1 cellular context compared by ENCODE assay signal in genomic region chr22:21982338-21982965, GRCh38.
TF ChIP-seq lines count a peak whose summit lies in the region.

Gene TOP3B (minus strand): TSS chr22:21982787. CDS start chr22:21975709, 7,078 bp downstream.

TF ChIP-seq in HepG2, 621 proteins besides CTCF, POLR2A, EP300 and RAD21 (continued from another document and continues in another):
- TF ChIP-seq NR1H2 (CRISPR knock-in tag; IDR thresholded peaks at IDR 0.05; ENCODE audit: borderline replicate concordance, low read depth) (peak; percentile 30; the same call in 1 of the 2 replicates), ZNF720 (CRISPR knock-in tag; IDR thresholded peaks at IDR 0.05) (0 out of 2 replicates have a peak, but pooled peaks have one; percentile 57), ZMAT3 (CRISPR knock-in tag; conservative IDR thresholded peaks at IDR 0.05) (0 out of 2 replicates have a peak, but pooled peaks have one; percentile 36), SMAD9 (CRISPR knock-in tag; IDR thresholded peaks at IDR 0.05) (no peak), ZNF777 (CRISPR knock-in tag; IDR thresholded peaks at IDR 0.05) (0 out of 2 replicates have a peak, but pooled peaks have one; percentile 44), KDM5A (IDR thresholded peaks at IDR 0.05; ENCODE audit: borderline replicate concordance, low read length) (peak; percentile 97), FOSL1 (CRISPR knock-in tag; IDR thresholded peaks at IDR 0.05; ENCODE audit: borderline replicate concordance) (no peak), JARID2 (CRISPR knock-in tag; IDR thresholded peaks at IDR 0.05; ENCODE audit: insufficient replicate concordance) (peak; percentile 73), MTF1 (CRISPR knock-in tag; IDR thresholded peaks at IDR 0.05) (peak; percentile 79; the same call in 1 of the 2 replicates), ZFP37 (CRISPR knock-in tag; IDR thresholded peaks at IDR 0.05; ENCODE audit: borderline replicate concordance) (no peak), HDAC1 (CRISPR knock-in tag; IDR thresholded peaks at IDR 0.05) (peak; percentile 96), IRF9 (CRISPR knock-in tag; IDR thresholded peaks at IDR 0.05; ENCODE audit: borderline replicate concordance) (peak; percentile 85), PHB2 (IDR thresholded peaks at IDR 0.05; ENCODE audit: partially characterized antibody) (no peak), PAF1 (CRISPR knock-in tag; IDR thresholded peaks at IDR 0.05) (no peak), SNAPC2 (CRISPR knock-in tag; IDR thresholded peaks at IDR 0.05) (0 out of 2 replicates have a peak, but pooled peaks have one; percentile 57), ZNF543 (CRISPR knock-in tag; IDR thresholded peaks at IDR 0.05) (peak; percentile 89), ZNF432 (CRISPR knock-in tag; IDR thresholded peaks at IDR 0.05; ENCODE audit: borderline replicate concordance) (no peak), FOXP1 (IDR thresholded peaks at IDR 0.05) (no peak), FOXP1 (CRISPR knock-in tag; IDR thresholded peaks at IDR 0.05) (peak; percentile 51; the same call in 1 of the 2 replicates), ZNF501 (CRISPR knock-in tag; IDR thresholded peaks at IDR 0.05) (peak; percentile 84), REPIN1 (CRISPR knock-in tag; IDR thresholded peaks at IDR 0.05; ENCODE audit: borderline replicate concordance, low read depth) (peak; percentile 75; the same call in 1 of the 2 replicates), ZNF570 (CRISPR knock-in tag; IDR thresholded peaks at IDR 0.05; ENCODE audit: borderline replicate concordance) (peak; percentile 79; the same call in 1 of the 2 replicates), HDAC6 (IDR thresholded peaks at IDR 0.05; ENCODE audit: low read depth, low read length) (no peak), ZMYM3 (CRISPR knock-in tag; IDR thresholded peaks at IDR 0.05) (0 out of 2 replicates have a peak, but pooled peaks have one; percentile 21), DR1 (CRISPR knock-in tag; IDR thresholded peaks at IDR 0.05) (peak; percentile 61; the same call in 1 of the 2 replicates), TSC22D2 (CRISPR knock-in tag; IDR thresholded peaks at IDR 0.05; ENCODE audit: borderline replicate concordance) (peak; percentile 95; the same call in 1 of the 2 replicates), NFRKB (IDR thresholded peaks at IDR 0.05) (no peak), ZNF441 (CRISPR knock-in tag; IDR thresholded peaks at IDR 0.05; ENCODE audit: borderline replicate concordance) (0 out of 2 replicates have a peak, but pooled peaks have one; percentile 36), PRDM10 (CRISPR knock-in tag; IDR thresholded peaks at IDR 0.05; ENCODE audit: low read depth) (peak; percentile 62; the same call in 1 of the 2 replicates), HCFC1 (IDR thresholded peaks at IDR 0.05; ENCODE audit: low read depth, low read length) (peak; percentile 79), TFDP1 (CRISPR knock-in tag; IDR thresholded peaks at IDR 0.05; ENCODE audit: borderline replicate concordance) (peak; percentile 73; the same call in 1 of the 2 replicates), KDM3A (CRISPR knock-in tag; IDR thresholded peaks at IDR 0.05; ENCODE audit: low read depth) (peak; percentile 93), ZNF180 (CRISPR knock-in tag; IDR thresholded peaks at IDR 0.05; ENCODE audit: borderline replicate concordance, low read depth) (no peak), PHF8 (CRISPR knock-in tag; IDR thresholded peaks at IDR 0.05) (peak; percentile 96), FOXK2 (IDR thresholded peaks at IDR 0.05) (no peak), ZBTB33 (CRISPR knock-in tag; IDR thresholded peaks at IDR 0.05) (peak; percentile 72; the same call in 1 of the 2 replicates), ZNF530 (CRISPR knock-in tag; IDR thresholded peaks at IDR 0.05; ENCODE audit: low read depth) (peak; percentile 55; the same call in 1 of the 2 replicates), NR0B2 (CRISPR knock-in tag; IDR thresholded peaks at IDR 0.05) (peak; percentile 63), REL (CRISPR knock-in tag; conservative IDR thresholded peaks at IDR 0.05) (peak; percentile 76; the same call in 1 of the 2 replicates), ARNTL (CRISPR knock-in tag; IDR thresholded peaks at IDR 0.05) (peak; percentile 66), ZNF510 (CRISPR knock-in tag; IDR thresholded peaks at IDR 0.05; ENCODE audit: low read depth) (peak; percentile 73), GFI1 (CRISPR knock-in tag; IDR thresholded peaks at IDR 0.05; ENCODE audit: borderline replicate concordance) (peak; percentile 67), ZNF850 (CRISPR knock-in tag; conservative IDR thresholded peaks at IDR 0.05) (no peak), SKI (IDR thresholded peaks at IDR 0.05; ENCODE audit: partially characterized antibody) (no peak), TBP (CRISPR knock-in tag; IDR thresholded peaks at IDR 0.05) (peak; percentile 65; the same call in 1 of the 2 replicates), HNRNPH1 (optimal IDR thresholded peaks at IDR 0.05; ENCODE audit: low read depth, low read length) (no peak), ZNF605 (CRISPR knock-in tag; IDR thresholded peaks at IDR 0.05) (peak; percentile 61)
- TF ChIP-seq, protein P1, sequence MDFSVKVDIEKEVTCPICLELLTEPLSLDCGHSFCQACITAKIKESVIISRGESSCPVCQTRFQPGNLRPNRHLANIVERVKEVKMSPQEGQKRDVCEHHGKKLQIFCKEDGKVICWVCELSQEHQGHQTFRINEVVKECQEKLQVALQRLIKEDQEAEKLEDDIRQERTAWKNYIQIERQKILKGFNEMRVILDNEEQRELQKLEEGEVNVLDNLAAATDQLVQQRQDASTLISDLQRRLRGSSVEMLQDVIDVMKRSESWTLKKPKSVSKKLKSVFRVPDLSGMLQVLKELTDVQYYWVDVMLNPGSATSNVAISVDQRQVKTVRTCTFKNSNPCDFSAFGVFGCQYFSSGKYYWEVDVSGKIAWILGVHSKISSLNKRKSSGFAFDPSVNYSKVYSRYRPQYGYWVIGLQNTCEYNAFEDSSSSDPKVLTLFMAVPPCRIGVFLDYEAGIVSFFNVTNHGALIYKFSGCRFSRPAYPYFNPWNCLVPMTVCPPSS (IDR thresholded peaks at IDR 0.05), result no peak
- TF ChIP-seq, protein P2, sequence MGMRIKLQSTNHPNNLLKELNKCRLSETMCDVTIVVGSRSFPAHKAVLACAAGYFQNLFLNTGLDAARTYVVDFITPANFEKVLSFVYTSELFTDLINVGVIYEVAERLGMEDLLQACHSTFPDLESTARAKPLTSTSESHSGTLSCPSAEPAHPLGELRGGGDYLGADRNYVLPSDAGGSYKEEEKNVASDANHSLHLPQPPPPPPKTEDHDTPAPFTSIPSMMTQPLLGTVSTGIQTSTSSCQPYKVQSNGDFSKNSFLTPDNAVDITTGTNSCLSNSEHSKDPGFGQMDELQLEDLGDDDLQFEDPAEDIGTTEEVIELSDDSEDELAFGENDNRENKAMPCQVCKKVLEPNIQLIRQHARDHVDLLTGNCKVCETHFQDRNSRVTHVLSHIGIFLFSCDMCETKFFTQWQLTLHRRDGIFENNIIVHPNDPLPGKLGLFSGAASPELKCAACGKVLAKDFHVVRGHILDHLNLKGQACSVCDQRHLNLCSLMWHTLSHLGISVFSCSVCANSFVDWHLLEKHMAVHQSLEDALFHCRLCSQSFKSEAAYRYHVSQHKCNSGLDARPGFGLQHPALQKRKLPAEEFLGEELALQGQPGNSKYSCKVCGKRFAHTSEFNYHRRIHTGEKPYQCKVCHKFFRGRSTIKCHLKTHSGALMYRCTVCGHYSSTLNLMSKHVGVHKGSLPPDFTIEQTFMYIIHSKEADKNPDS (CRISPR knock-in tag; IDR thresholded peaks at IDR 0.05), result no peak
- TF ChIP-seq, protein P3, sequence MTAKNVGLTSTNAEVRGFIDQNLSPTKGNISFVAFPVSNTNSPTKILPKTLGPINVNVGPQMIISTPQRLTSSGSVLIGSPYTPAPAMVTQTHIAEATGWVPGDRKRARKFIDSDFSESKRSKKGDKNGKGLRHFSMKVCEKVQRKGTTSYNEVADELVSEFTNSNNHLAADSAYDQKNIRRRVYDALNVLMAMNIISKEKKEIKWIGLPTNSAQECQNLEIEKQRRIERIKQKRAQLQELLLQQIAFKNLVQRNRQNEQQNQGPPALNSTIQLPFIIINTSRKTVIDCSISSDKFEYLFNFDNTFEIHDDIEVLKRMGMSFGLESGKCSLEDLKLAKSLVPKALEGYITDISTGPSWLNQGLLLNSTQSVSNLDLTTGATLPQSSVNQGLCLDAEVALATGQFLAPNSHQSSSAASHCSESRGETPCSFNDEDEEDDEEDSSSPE (CRISPR knock-in tag; IDR thresholded peaks at IDR 0.05), result peak; percentile 80
- TF ChIP-seq, protein P4, sequence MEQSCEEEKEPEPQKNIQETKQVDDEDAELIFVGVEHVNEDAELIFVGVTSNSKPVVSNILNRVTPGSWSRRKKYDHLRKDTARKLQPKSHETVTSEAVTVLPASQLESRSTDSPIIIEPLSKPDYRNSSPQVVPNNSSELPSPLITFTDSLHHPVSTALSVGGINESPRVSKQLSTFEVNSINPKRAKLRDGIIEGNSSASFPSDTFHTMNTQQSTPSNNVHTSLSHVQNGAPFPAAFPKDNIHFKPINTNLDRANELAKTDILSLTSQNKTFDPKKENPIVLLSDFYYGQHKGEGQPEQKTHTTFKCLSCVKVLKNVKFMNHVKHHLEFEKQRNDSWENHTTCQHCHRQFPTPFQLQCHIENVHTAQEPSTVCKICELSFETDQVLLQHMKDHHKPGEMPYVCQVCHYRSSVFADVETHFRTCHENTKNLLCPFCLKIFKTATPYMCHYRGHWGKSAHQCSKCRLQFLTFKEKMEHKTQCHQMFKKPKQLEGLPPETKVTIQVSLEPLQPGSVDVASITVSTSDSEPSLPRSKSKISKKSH (CRISPR knock-in tag; IDR thresholded peaks at IDR 0.05; ENCODE audit: borderline replicate concordance), result peak; percentile 71; the same call in 1 of the 2 replicates
- TF ChIP-seq, protein P5, sequence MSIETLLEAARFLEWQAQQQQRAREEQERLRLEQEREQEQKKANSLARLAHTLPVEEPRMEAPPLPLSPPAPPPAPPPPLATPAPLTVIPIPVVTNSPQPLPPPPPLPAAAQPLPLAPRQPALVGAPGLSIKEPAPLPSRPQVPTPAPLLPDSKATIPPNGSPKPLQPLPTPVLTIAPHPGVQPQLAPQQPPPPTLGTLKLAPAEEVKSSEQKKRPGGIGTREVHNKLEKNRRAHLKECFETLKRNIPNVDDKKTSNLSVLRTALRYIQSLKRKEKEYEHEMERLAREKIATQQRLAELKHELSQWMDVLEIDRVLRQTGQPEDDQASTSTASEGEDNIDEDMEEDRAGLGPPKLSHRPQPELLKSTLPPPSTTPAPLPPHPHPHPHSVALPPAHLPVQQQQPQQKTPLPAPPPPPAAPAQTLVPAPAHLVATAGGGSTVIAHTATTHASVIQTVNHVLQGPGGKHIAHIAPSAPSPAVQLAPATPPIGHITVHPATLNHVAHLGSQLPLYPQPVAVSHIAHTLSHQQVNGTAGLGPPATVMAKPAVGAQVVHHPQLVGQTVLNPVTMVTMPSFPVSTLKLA (IDR thresholded peaks at IDR 0.05), result no peak
